ENCODE assay signal across 10 cellular contexts in genomic region chr19:12284631-12285030, GRCh38. TPM values are rescaled to one million over a fixed set of nuclear protein-coding genes. Genes with fewer than 3 reads are reported as not detected.
"Had no signal": no experiment of that assay in that cellular context is flagged by ENCODE, and none has a peak within 500 bp of the region (broad histone marks: within the 10 kb centered on the region; RNA-seq: fewer than 3 reads in every experiment).

No MANE protein-coding gene starts in this region.

- H3K4me3 Mint-ChIP-seq: HFFc6 had no signal

- H3K4me3 ChIP-seq: GM23248, HAP-1, K562 had no signal

- H3K27ac ChIP-seq: GM23248, HL-60 had no signal

- DNase-seq: GM23248, GOT3, H7, HFFc6, IMR-90 had no signal

- H3K27ac Mint-ChIP-seq: HFFc6 had no signal

- ATAC-seq: HCT116, K562 had no signal

- H3K9ac ChIP-seq: GM23248 had no signal

- H3K4me1 ChIP-seq: HAP-1 had no signal

- H3K36me3 ChIP-seq: HAP-1 had no signal

- H2AFZ ChIP-seq: GM23248 had no signal

RNA-seq across cellular contexts. Expression of gene ZNF563, which starts 48.8 kb away (rescaled TPM):
- total RNA-seq: H7, HT1080 had no signal
